Comparison of ENCODE assay signal across 1 cellular context in the genomic region with DNA sequence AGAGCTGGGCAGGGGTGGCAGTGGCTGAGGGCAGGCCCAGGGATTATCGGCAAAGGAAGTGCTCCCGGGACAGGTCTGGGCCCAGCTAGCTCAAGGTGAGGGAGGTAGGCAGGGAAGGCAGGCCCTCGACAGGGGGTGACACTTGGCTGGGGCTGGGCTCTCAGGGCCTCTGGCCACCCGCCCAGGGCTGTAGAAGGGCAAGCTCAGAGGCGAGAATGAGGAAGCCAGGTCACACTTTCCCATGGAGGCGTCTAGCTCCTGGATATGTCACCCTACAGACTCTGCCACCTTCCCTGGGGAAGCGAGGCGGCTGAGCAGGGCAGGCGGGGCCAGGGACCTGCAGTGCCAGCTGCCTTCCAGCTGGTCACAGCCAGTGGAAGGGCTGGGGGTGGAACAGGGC.
TF ChIP-seq lines count a peak whose summit lies in the region.

No MANE protein-coding gene starts in this region.

TF ChIP-seq in HepG2, 621 proteins besides CTCF, POLR2A, EP300 and RAD21:
- peak; percentile 14 for TF ChIP-seq AGO2 (optimal IDR thresholded peaks at IDR 0.05; ENCODE audit: low read depth, low read length)
- no peak for TF ChIP-seq ZNF644 (CRISPR knock-in tag; IDR thresholded peaks at IDR 0.05; ENCODE audit: low read depth)
- peak; percentile 34; the same call in 1 of the 2 replicates for TF ChIP-seq RBFOX2 (IDR thresholded peaks at IDR 0.05; ENCODE audit: low read depth, low read length)
